In the genomic region with DNA sequence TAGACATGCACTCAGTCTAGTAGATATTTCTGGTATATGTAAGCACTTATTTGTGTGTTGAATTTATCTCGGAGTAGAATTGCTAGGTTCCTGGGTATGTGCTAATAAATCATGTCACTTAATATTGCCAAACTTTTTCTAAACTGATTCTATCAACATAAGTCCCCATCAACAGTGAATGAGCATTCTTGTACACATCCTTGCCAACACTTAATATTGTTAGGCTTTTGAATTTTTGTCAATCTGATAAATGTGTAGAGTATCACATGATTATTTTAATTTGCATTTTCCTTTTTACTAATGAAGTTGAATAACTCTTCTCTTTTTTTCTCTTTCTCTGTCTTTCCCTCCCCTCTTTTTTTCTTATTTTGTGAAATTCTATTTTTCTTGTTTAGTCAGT, we compare ENCODE assay signal across 1 cellular context.
TF ChIP-seq lines count a peak whose summit lies in the region.

No MANE protein-coding gene starts in this region.

TF ChIP-seq in A549, 52 proteins besides CTCF, POLR2A, EP300 and RAD21 (continued from another document):
- TF ChIP-seq MAFK (IDR thresholded peaks at IDR 0.05; ENCODE audit: partially characterized antibody) (no peak), CHD2 (IDR thresholded peaks at IDR 0.05; ENCODE audit: low read length, partially characterized antibody) (no peak)
